Comparison of ENCODE assay signal across 21 cellular contexts in the genomic region with DNA sequence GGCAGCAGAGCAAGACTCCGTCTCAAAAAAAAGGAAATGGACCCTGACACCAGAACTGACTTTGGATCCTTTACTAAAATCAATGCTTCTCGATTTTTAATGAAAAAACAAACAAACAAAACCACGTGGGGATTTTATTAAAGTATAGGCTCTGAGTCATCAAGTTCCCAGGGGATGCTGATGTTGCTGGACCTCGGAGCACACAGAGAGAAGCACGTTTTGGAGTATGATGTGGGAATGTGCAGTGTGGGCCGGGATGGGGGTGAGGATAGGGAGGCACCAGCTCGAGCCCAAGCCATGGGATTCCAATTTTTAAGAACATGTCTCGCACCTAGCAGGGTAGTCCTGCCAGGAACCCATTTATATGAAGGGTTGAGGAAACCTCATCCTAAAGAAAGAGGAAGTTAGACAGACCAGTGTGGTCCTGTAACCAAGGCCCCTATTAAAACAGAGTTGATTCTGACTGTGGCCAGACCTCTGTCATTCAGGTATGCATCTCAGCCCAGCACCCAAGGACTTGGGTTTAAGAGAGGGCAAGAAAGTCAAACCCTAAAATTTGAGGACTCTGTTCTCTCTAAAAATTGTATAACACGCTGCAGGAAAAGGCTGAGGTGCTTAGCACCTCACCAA. TPM values are rescaled to one million over a fixed set of nuclear protein-coding genes. Genes with fewer than 3 reads are reported as not detected.
DNase-seq lines count a peak whose midpoint lies in the region; ATAC-seq and TF ChIP-seq lines count a peak whose summit lies in the region.
"Had no signal": no experiment of that assay in that cellular context is flagged by ENCODE, and none has a peak within 500 bp of the region (broad histone marks: within the 10 kb centered on the region; RNA-seq: fewer than 3 reads in every experiment).

No MANE protein-coding gene starts in this region.

- no peaks in the 10 kb centered on the region for H3K79me2 ChIP-seq in osteoblast (ENCODE audit: insufficient read depth, low read length)

- H3K27ac ChIP-seq in osteoblast (ENCODE audit: low read depth, low read length), result no peak overlapping the region
- H3K27ac ChIP-seq: colonic mucosa, esophagus squamous epithelium had no signal

- TF ChIP-seq CTCF in osteoblast (IDR thresholded peaks at IDR 0.05; ENCODE audit: extremely low read depth, low read depth, low read length), result no peak

- H3K4me2 ChIP-seq in osteoblast (ENCODE audit: insufficient read depth, low read length), result no peak overlapping the region

- H3K36me3 ChIP-seq in osteoblast (ENCODE audit: insufficient read depth, low read length), result no peaks in the 10 kb centered on the region
- H3K36me3 ChIP-seq: colonic mucosa, esophagus squamous epithelium had no signal

- no peak overlapping the region for H3K4me3 ChIP-seq in osteoblast (ENCODE audit: insufficient read depth, low read length)
- H3K4me3 ChIP-seq: colonic mucosa, esophagus squamous epithelium had no signal

- H3K27me3 ChIP-seq in osteoblast (ENCODE audit: insufficient read depth, low read length), result peaks cover 68% of the 10 kb centered on the region

- H3K9me3 ChIP-seq in osteoblast (ENCODE audit: low read depth, low read length), result no peaks in the 10 kb centered on the region
- H3K9me3 ChIP-seq: colonic mucosa, esophagus squamous epithelium had no signal

- no peak overlapping the region for H2AFZ ChIP-seq in osteoblast (ENCODE audit: low read length)

- ATAC-seq in HG03354 (IDR thresholded peaks at IDR 0.05; ENCODE audit: poor library complexity, severe bottlenecking, unreplicated experiment), result peak; percentile 56
- ATAC-seq: activated CD8-positive, alpha-beta T cell treated with anti-CD3 and anti-CD28 coated beads for 36 hours; CD8-positive, alpha-beta T cell; left colon had no signal

- peak; percentile 58 for DNase-seq in EL
- peak; percentile 38 for DNase-seq in SKM-1 (lab: John Stamatoyannopoulos, UW; ENCODE audit: unreplicated experiment)
- DNase-seq in osteoblast (ENCODE audit: insufficient read length, low spot score, missing footprints), result peak; percentile 81
- DNase-seq in activated CD4-positive, alpha-beta T cell treated with anti-CD3 and anti-CD28 coated beads, Interleukin-2, amount 50 U/mL, for 4 hours, result no peak
- DNase-seq in NCI-H1436 (lab: John Stamatoyannopoulos, UW), result no peak
- DNase-seq in OCI-M1 (lab: John Stamatoyannopoulos, UW), result no peak
- DNase-seq: activated CD8-positive, alpha-beta T cell treated with anti-CD3 and anti-CD28 coated beads for 36 hours; activated gamma-delta T cell treated with Interleukin-2 at 50 U/mL for 16 hours; activated T-cell treated with anti-CD3 and anti-CD28 coated beads for 4 hours; CD8-positive, alpha-beta T cell; colonic mucosa; esophagus squamous epithelium; left colon; NCI-H1417 treated with DMSO at 0.1 percent for 48 hours; NCI-H2107; NCI-H510A treated with DMSO at 0.1 percent for 48 hours; nephron progenitor cell; stimulated activated CD4-positive, alpha-beta T cell treated with anti-CD3 and anti-CD28 coated beads, Interleukin-1b, Interleukin-23, amount 100 ng/mL, for 48 hours; SW 1271 had no signal

- H3K4me1 ChIP-seq in osteoblast (ENCODE audit: insufficient read depth, low read length), result no peaks in the 10 kb centered on the region
- H3K4me1 ChIP-seq: colonic mucosa had no signal

- no peaks in the 10 kb centered on the region for H4K20me1 ChIP-seq in osteoblast (ENCODE audit: insufficient read depth, low read length)

RNA-seq across cellular contexts. Expression of gene FLT1, which starts 6.4 kb away (rescaled TPM):
- under 0.01 TPM in 1 of 2 replicates, not detected in the other for total RNA-seq in osteoblast
- total RNA-seq: bronchial epithelial cell had no signal

Comparison
In these comparisons a context has a peak if more than half of its experiments do, and no peak if none do; other contexts are left out.
1. DNase-seq: peak in EL (single experiment), SKM-1 (single experiment) and osteoblast (single experiment); none in activated CD4-positive, alpha-beta T cell treated with anti-CD3 and anti-CD28 coated beads, Interleukin-2, amount 50 U/mL, for 4 hours (0 of 2), NCI-H1436 (single experiment) and OCI-M1 (single experiment).